8 cellular contexts compared by ENCODE assay signal in the genomic region with DNA sequence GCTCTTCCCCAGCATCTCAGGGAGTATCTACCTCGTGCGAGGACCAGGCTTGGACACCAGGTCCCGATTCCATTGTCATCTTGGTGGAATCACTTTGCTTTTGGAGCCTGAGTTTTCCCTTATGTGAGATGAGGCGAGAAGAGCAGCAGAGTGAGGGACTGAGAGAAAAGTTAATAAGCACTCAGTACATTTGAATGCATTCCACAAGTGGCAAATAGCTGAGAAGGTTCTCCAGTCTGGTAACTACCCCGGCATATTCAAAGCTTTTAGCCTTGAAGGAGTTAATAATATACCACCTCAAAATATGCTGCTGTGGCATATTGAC. TPM values are rescaled to one million over a fixed set of nuclear protein-coding genes. Genes with fewer than 3 reads are reported as not detected.
DNase-seq lines count a peak whose midpoint lies in the region; ATAC-seq and TF ChIP-seq lines count a peak whose summit lies in the region.

No MANE protein-coding gene starts in this region.

- H3K27ac Mint-ChIP-seq in stimulated activated naive CD8-positive, alpha-beta T cell treated with anti-CD3 and anti-CD28 coated beads, Interleukin-15, Interleukin-2, amounts not matched to agents 100 ng/mL and 50 ng/mL, for 24 hours, result peak overlapping the region; percentile 95

- peak overlapping the region; percentile 91 for H3K4me3 Mint-ChIP-seq in stimulated activated naive CD8-positive, alpha-beta T cell treated with anti-CD3 and anti-CD28 coated beads, Interleukin-15, Interleukin-2, amounts not matched to agents 100 ng/mL and 50 ng/mL, for 24 hours

- H3K36me3 Mint-ChIP-seq in stimulated activated naive CD8-positive, alpha-beta T cell treated with anti-CD3 and anti-CD28 coated beads, Interleukin-15, Interleukin-2, amounts not matched to agents 100 ng/mL and 50 ng/mL, for 24 hours (ENCODE audit: low read depth), result no peaks in the 10 kb centered on the region

- H3K56ac ChIP-seq in mesendoderm (ENCODE audit: low read length), result peak overlapping the region; percentile 80

- H2AK5ac ChIP-seq in mesendoderm (ENCODE audit: low read length), result no peak overlapping the region

- peak overlapping the region; percentile 71 for H3K9ac ChIP-seq in mesendoderm (ENCODE audit: low read length)

- no peaks in the 10 kb centered on the region for H3K27me3 Mint-ChIP-seq in stimulated activated naive CD8-positive, alpha-beta T cell treated with anti-CD3 and anti-CD28 coated beads, Interleukin-15, Interleukin-2, amounts not matched to agents 100 ng/mL and 50 ng/mL, for 24 hours

- no CpG with 5 or more reads among the region's 5 CpGs for WGBS in mesendoderm (ENCODE audit: extremely low coverage, insufficient coverage, low lambda C conversion rate)

- H4K5ac ChIP-seq in mesendoderm (ENCODE audit: low read length), result peak overlapping the region; percentile 68

- no peaks in the 10 kb centered on the region for H3K79me1 ChIP-seq in mesendoderm (ENCODE audit: low read length)

- H2BK15ac ChIP-seq in mesendoderm (replicated peaks; ENCODE audit: low read depth), result no peak overlapping the region

- no peak overlapping the region for H4K8ac ChIP-seq in mesendoderm (ENCODE audit: low read depth, low read length)

- peaks cover 2% of the 10 kb centered on the region for H3K4me1 ChIP-seq in mesendoderm (ENCODE audit: control insufficient read depth, low read depth, low read length)

- no peak overlapping the region for H3K27ac ChIP-seq in mesendoderm (ENCODE audit: low read depth, low read length)

- no peak overlapping the region for H3K4ac ChIP-seq in mesendoderm (ENCODE audit: low read depth, low read length)

- no peak for DNase-seq in stimulated activated naive CD8-positive, alpha-beta T cell treated with anti-CD3 and anti-CD28 coated beads, Interleukin-15, Interleukin-2, amounts not matched to agents 100 U/mL and 50 U/mL, for 24 hours
- no peak for DNase-seq in astrocyte of the spinal cord (ENCODE audit: low read depth, low spot score)
- DNase-seq in mesendoderm, result no peak
- DNase-seq in ureter (ENCODE audit: low spot score), result no peak
- DNase-seq in DMS53 (lab: John Stamatoyannopoulos, UW), result no peak
- DNase-seq in T-helper 9 cell, result no peak

- H3K4me1 Mint-ChIP-seq in stimulated activated naive CD8-positive, alpha-beta T cell treated with anti-CD3 and anti-CD28 coated beads, Interleukin-15, Interleukin-2, amounts not matched to agents 100 ng/mL and 50 ng/mL, for 24 hours (ENCODE audit: low read depth), result peaks cover 62% of the 10 kb centered on the region

- in situ Hi-C loops in astrocyte of the spinal cord (cut with HindIII; ENCODE audit: low sequenced_read_pairs), result no loop called here

- H3K9me3 Mint-ChIP-seq in stimulated activated naive CD8-positive, alpha-beta T cell treated with anti-CD3 and anti-CD28 coated beads, Interleukin-15, Interleukin-2, amounts not matched to agents 100 ng/mL and 50 ng/mL, for 24 hours, result no peaks in the 10 kb centered on the region

- no peak for TF ChIP-seq CTCF in astrocyte of the spinal cord (IDR thresholded peaks at IDR 0.05; ENCODE audit: low read depth, low read length)

- H2BK120ac ChIP-seq in mesendoderm (ENCODE audit: low read depth, low read length), result no peak overlapping the region

- ATAC-seq in stimulated activated naive CD8-positive, alpha-beta T cell treated with anti-CD3 and anti-CD28 coated beads, Interleukin-15, Interleukin-2, amounts not matched to agents 100 U/mL and 50 U/mL, for 24 hours, result no peak
- no peak for ATAC-seq in GM21576 (IDR thresholded peaks at IDR 0.05; ENCODE audit: unreplicated experiment)

- H3K4me2 ChIP-seq in mesendoderm (ENCODE audit: low read length), result peak overlapping the region; percentile 52

- no peaks in the 10 kb centered on the region for H3K36me3 ChIP-seq in mesendoderm (ENCODE audit: control insufficient read depth, insufficient read depth, low read length)

- H3K4me3 ChIP-seq in astrocyte of the spinal cord (ENCODE audit: low read depth, low read length), result peak overlapping the region; percentile 62
- no peak overlapping the region for H3K4me3 ChIP-seq in mesendoderm (ENCODE audit: low read length)

- no peaks in the 10 kb centered on the region for H3K27me3 ChIP-seq in mesendoderm (ENCODE audit: insufficient read depth, low read length, poor library complexity)

- no peak overlapping the region for H3K23ac ChIP-seq in mesendoderm (ENCODE audit: low read length)

- H3K18ac ChIP-seq in mesendoderm (ENCODE audit: low read length), result peak overlapping the region; percentile 24

- no peaks in the 10 kb centered on the region for H3K79me2 ChIP-seq in mesendoderm (ENCODE audit: control insufficient read depth, insufficient read depth, low read length)

- peak overlapping the region; percentile 12 for H2BK5ac ChIP-seq in mesendoderm (ENCODE audit: low read length)

RNA-seq across cellular contexts. Expression of gene GALC, which starts 0.5 kb away (rescaled TPM):
- polyA plus RNA-seq in mesendoderm (2013, experiment 1 of 2), result 8.0 TPM
- polyA plus RNA-seq in mesendoderm (2013, experiment 2 of 2), result 8.2 TPM
- 21.5 TPM for total RNA-seq in ureter

RNA-seq across cellular contexts. Expression of gene GPR65, which starts 11.5 kb away (rescaled TPM):
- not detected for polyA plus RNA-seq in mesendoderm (2013, experiment 1 of 2)
- polyA plus RNA-seq in mesendoderm (2013, experiment 2 of 2), result not detected
- 1.3 TPM for total RNA-seq in ureter
